In genomic region chr22:40077646-40078016, GRCh38 we compare ENCODE assay signal across 2 cellular contexts.
TF ChIP-seq lines count a peak whose summit lies in the region.

No MANE protein-coding gene starts in this region.

TF ChIP-seq in IMR-90, 13 proteins besides CTCF, POLR2A, EP300 and RAD21:
- TF ChIP-seq RFX5 (IDR thresholded peaks at IDR 0.05; ENCODE audit: low read depth, low read length) = no peak
- TF ChIP-seq MAZ (IDR thresholded peaks at IDR 0.05; ENCODE audit: borderline replicate concordance, low read depth, low read length) = no peak
- TF ChIP-seq, protein P1, sequence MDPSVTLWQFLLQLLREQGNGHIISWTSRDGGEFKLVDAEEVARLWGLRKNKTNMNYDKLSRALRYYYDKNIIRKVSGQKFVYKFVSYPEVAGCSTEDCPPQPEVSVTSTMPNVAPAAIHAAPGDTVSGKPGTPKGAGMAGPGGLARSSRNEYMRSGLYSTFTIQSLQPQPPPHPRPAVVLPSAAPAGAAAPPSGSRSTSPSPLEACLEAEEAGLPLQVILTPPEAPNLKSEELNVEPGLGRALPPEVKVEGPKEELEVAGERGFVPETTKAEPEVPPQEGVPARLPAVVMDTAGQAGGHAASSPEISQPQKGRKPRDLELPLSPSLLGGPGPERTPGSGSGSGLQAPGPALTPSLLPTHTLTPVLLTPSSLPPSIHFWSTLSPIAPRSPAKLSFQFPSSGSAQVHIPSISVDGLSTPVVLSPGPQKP (IDR thresholded peaks at IDR 0.05; ENCODE audit: borderline replicate concordance, low read depth, low read length) = no peak

TF ChIP-seq in GM12878, 131 proteins besides CTCF, POLR2A, EP300 and RAD21:
- TF ChIP-seq RCOR1 (conservative IDR thresholded peaks at IDR 0.05; ENCODE audit: low read depth, low read length) (no peak), DPF2 (IDR thresholded peaks at IDR 0.05) (no peak), ASH2L (IDR thresholded peaks at IDR 0.05; ENCODE audit: borderline replicate concordance, low read depth) (no peak), SREBF1 (IDR thresholded peaks at IDR 0.05; ENCODE audit: low read length) (no peak), KDM1A (IDR thresholded peaks at IDR 0.05; ENCODE audit: borderline replicate concordance) (no peak), TCF7 (IDR thresholded peaks at IDR 0.05; ENCODE audit: borderline replicate concordance) (no peak)
- TF ChIP-seq, protein P2, sequence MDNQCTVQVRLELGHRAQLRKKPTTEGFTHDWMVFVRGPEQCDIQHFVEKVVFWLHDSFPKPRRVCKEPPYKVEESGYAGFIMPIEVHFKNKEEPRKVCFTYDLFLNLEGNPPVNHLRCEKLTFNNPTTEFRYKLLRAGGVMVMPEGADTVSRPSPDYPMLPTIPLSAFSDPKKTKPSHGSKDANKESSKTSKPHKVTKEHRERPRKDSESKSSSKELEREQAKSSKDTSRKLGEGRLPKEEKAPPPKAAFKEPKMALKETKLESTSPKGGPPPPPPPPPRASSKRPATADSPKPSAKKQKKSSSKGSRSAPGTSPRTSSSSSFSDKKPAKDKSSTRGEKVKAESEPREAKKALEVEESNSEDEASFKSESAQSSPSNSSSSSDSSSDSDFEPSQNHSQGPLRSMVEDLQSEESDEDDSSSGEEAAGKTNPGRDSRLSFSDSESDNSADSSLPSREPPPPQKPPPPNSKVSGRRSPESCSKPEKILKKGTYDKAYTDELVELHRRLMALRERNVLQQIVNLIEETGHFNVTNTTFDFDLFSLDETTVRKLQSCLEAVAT (IDR thresholded peaks at IDR 0.05) = no peak
- TF ChIP-seq, protein P3, sequence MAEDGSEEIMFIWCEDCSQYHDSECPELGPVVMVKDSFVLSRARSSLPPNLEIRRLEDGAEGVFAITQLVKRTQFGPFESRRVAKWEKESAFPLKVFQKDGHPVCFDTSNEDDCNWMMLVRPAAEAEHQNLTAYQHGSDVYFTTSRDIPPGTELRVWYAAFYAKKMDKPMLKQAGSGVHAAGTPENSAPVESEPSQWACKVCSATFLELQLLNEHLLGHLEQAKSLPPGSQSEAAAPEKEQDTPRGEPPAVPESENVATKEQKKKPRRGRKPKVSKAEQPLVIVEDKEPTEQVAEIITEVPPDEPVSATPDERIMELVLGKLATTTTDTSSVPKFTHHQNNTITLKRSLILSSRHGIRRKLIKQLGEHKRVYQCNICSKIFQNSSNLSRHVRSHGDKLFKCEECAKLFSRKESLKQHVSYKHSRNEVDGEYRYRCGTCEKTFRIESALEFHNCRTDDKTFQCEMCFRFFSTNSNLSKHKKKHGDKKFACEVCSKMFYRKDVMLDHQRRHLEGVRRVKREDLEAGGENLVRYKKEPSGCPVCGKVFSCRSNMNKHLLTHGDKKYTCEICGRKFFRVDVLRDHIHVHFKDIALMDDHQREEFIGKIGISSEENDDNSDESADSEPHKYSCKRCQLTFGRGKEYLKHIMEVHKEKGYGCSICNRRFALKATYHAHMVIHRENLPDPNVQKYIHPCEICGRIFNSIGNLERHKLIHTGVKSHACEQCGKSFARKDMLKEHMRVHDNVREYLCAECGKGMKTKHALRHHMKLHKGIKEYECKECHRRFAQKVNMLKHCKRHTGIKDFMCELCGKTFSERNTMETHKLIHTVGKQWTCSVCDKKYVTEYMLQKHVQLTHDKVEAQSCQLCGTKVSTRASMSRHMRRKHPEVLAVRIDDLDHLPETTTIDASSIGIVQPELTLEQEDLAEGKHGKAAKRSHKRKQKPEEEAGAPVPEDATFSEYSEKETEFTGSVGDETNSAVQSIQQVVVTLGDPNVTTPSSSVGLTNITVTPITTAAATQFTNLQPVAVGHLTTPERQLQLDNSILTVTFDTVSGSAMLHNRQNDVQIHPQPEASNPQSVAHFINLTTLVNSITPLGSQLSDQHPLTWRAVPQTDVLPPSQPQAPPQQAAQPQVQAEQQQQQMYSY (CRISPR knock-in tag; IDR thresholded peaks at IDR 0.05) = no peak
